In genomic region chr1:21344750-21345443, GRCh38 we compare ENCODE assay signal across 8 cellular contexts. TPM values are rescaled to one million over a fixed set of nuclear protein-coding genes. Genes with fewer than 3 reads are reported as not detected.
DNase-seq lines count a peak whose midpoint lies in the region; ATAC-seq and TF ChIP-seq lines count a peak whose summit lies in the region.

No MANE protein-coding gene starts in this region.

- peak; percentile 46 for ATAC-seq in esophagus mucosa

- TF ChIP-seq CTCF in GM12864 (IDR thresholded peaks at IDR 0.05; ENCODE audit: low read depth, low read length, missing control alignments) (no peak), osteoblast (IDR thresholded peaks at IDR 0.05; ENCODE audit: extremely low read depth, low read depth, low read length) (no peak)

- H3K4me1 ChIP-seq in osteoblast (ENCODE audit: insufficient read depth, low read length), result peaks cover 30% of the 10 kb centered on the region

- H3K27me3 ChIP-seq in H7 (ENCODE audit: control insufficient read depth, insufficient read depth, low read length) (peaks cover 18% of the 10 kb centered on the region), osteoblast (ENCODE audit: insufficient read depth, low read length) (no peaks in the 10 kb centered on the region)

- H3K4me3 ChIP-seq in GM12864 (ENCODE audit: low read depth, low read length) (peak overlapping the region; percentile 62), H7 (ENCODE audit: insufficient read depth, low read depth, low read length) (peak overlapping the region; percentile 93), osteoblast (ENCODE audit: insufficient read depth, low read length) (peak overlapping the region; percentile 82)

- H3K27ac ChIP-seq in osteoblast (ENCODE audit: low read depth, low read length), result peak overlapping the region; percentile 55

- H3K36me3 ChIP-seq in H7 (replicated peaks; ENCODE audit: control insufficient read depth, insufficient read depth, low read length), result no peaks in the 10 kb centered on the region
- H3K36me3 ChIP-seq in osteoblast (ENCODE audit: insufficient read depth, low read length), result no peaks in the 10 kb centered on the region

- peaks cover 50% of the 10 kb centered on the region for H3K79me2 ChIP-seq in osteoblast (ENCODE audit: insufficient read depth, low read length)

- H3K4me2 ChIP-seq in osteoblast (ENCODE audit: insufficient read depth, low read length), result peak overlapping the region; percentile 100

- no peak for DNase-seq in GM12864 (ENCODE audit: low read depth)
- peak; percentile 70 for DNase-seq in H7
- DNase-seq in RPMI8226, result peak; percentile 44
- DNase-seq in osteoblast (ENCODE audit: insufficient read length, low spot score, missing footprints), result no peak
- DNase-seq in CD1c-positive myeloid dendritic cell (ENCODE audit: extremely low spot score), result no peak
- DNase-seq in dedifferentiated amniotic fluid mesenchymal stem cell (ENCODE audit: extremely low spot score), result no peak
- no peak for DNase-seq in cortex of kidney (lab: John Stamatoyannopoulos, UW)

- peaks cover 5% of the 10 kb centered on the region for H4K20me1 ChIP-seq in osteoblast (ENCODE audit: insufficient read depth, low read length)

- H2AFZ ChIP-seq in osteoblast (ENCODE audit: low read length), result peak overlapping the region; percentile 77

- no peaks in the 10 kb centered on the region for H3K9me3 ChIP-seq in osteoblast (ENCODE audit: low read depth, low read length)

RNA-seq across cellular contexts. Expression of gene ECE1, which starts 54.6 kb away (rescaled TPM):
- total RNA-seq in H7 (2014; rRNA removed; shearing (Covaris generic)), result 46.4 and 53.8 TPM in 2 replicates
- total RNA-seq in esophagus mucosa (18.2 TPM), osteoblast (32.6 and 34.8 TPM in 2 replicates)

Comparison
In these comparisons a context has a peak if more than half of its experiments do, and no peak if none do; other contexts are left out.
1. DNase-seq: peak in H7 (single experiment) and RPMI8226 (single experiment); none in GM12864 (single experiment), osteoblast (single experiment), CD1c-positive myeloid dendritic cell (single experiment), dedifferentiated amniotic fluid mesenchymal stem cell (single experiment) and cortex of kidney (single experiment).
2. Peak in every context shown above with its lines, with median percentiles within 50 percentile points of each other: H3K4me3 ChIP-seq.